In genomic region chr7:104296900-104297299, GRCh38 we compare ENCODE assay signal across 30 cellular contexts. TPM values are rescaled to one million over a fixed set of nuclear protein-coding genes. Genes with fewer than 3 reads are reported as not detected.
"Had no signal": no experiment of that assay in that cellular context is flagged by ENCODE, and none has a peak within 500 bp of the region (broad histone marks: within the 10 kb centered on the region; RNA-seq: fewer than 3 reads in every experiment).

No MANE protein-coding gene starts in this region.

- ATAC-seq: effector memory CD8-positive, alpha-beta T cell; gastrocnemius medialis; left cardiac atrium; stimulated activated memory B cell treated with anti-CD40 and anti-IgM and Interleukin-4, amounts not matched to agents 10 μg/mL and 1 μg/mL and 100 μg/mL, for 72 hours had no signal

- H3K27me3 ChIP-seq: cardiac muscle cell, gastrocnemius medialis, hepatocyte, neutrophil, uterus had no signal

- H2AFZ ChIP-seq: hepatocyte had no signal

- H3K27ac ChIP-seq: cardiac muscle cell, coronary artery, gastrocnemius medialis, hepatocyte, neutrophil, uterus had no signal

- DNase-seq: activated B cell treated with CpG ODN at 0.5 μM for 24 hours; activated effector memory CD4-positive, alpha-beta T cell treated with Interleukin-2 at 50 U/mL for 16 hours; activated naive CD4-positive, alpha-beta T cell treated with Interleukin-2 at 50 U/mL for 16 hours; activated T-cell treated with anti-CD3 and anti-CD28 coated beads for 4 hours; activated T-cell treated with anti-CD3 and anti-CD28 coated beads, Interleukin-2, amount 50 U/mL, for 72 hours; aorta; effector memory CD8-positive, alpha-beta T cell; erythroblast; gastrocnemius medialis; islet precursor cell; left cardiac atrium; naive B cell; nephron progenitor cell; retina; stimulated activated CD4-positive, alpha-beta T cell treated with anti-CD3 and anti-CD28 coated beads, Interleukin-1b, Interleukin-23, amount 100 ng/mL, for 48 hours; stimulated activated CD4-positive, alpha-beta T cell treated with anti-CD3 and anti-CD28 coated beads, Interleukin-4, amount 100 ng/mL, for 4 hours; stimulated activated CD8-positive, alpha-beta memory T cell treated with anti-CD3 and anti-CD28 coated beads, Interleukin-4, amount 100 ng/mL, for 48 hours; stimulated activated naive CD8-positive, alpha-beta T cell treated with anti-CD3 and anti-CD28 coated beads, Interleukin-15, amount 100 ng/mL, for 72 hours; substantia nigra; T-helper 2 cell; uterus had no signal

- H3K4me2 ChIP-seq: hepatocyte, smooth muscle cell had no signal

- H3K4me3 ChIP-seq: cardiac muscle cell, coronary artery, gastrocnemius medialis, hepatocyte, smooth muscle cell, uterus had no signal

- H3K4me1 ChIP-seq: gastrocnemius medialis, uterus had no signal

- H3K79me2 ChIP-seq: hepatocyte had no signal

- H3K9me3 ChIP-seq: gastrocnemius medialis, neutrophil, uterus had no signal

- H3K36me3 ChIP-seq: cardiac muscle cell, gastrocnemius medialis, neutrophil, uterus had no signal

RNA-seq across cellular contexts. Expression of gene LHFPL3, which starts 31.5 kb away (rescaled TPM):
- total RNA-seq: activated B cell treated with CpG ODN at 0.5 μM for 24 hours; activated T-cell treated with anti-CD3 and anti-CD28 coated beads, Interleukin-2, amount 50 U/mL, for 72 hours; aorta; cardiac muscle cell; gastrocnemius medialis; hepatocyte; left cardiac atrium; mesothelial cell of epicardium; osteocyte; posterior vena cava; smooth muscle cell had no signal
- polyA plus RNA-seq: aorta, cardiac muscle cell, hepatocyte, smooth muscle cell had no signal
